In the genomic region with DNA sequence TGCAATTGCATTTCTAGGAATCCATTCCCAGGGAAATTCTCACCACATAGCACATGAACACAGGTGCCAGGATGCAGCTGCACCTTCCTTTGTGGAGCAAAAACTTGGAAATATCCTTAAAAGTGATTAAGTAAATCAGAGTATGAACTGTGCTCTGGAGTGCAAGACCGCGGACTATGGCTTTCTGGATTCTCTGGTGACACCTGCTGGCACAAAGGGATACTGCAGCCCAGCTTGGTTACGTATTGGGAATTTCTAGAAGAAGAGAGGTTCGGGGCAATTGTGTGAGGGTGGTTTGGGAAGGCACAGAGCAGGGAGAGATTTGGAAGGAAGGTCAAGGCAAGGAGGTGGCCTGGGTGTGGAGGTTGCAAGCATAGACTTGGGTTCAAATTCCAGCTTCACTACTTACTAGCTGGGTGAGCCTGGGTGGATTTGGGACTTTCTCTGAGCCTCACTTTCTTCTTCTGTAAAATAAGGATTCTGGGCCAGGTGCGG, we compare ENCODE assay signal across 1 cellular context.
A peak's percentile ranks its signal among the peaks of the same experiment; 100 is the strongest.
TF ChIP-seq lines count a peak whose summit lies in the region.

No MANE protein-coding gene starts in this region.

TF ChIP-seq in HepG2, 621 proteins besides CTCF, POLR2A, EP300 and RAD21 (continued from another document and continues in another):
- TF ChIP-seq, protein P1, sequence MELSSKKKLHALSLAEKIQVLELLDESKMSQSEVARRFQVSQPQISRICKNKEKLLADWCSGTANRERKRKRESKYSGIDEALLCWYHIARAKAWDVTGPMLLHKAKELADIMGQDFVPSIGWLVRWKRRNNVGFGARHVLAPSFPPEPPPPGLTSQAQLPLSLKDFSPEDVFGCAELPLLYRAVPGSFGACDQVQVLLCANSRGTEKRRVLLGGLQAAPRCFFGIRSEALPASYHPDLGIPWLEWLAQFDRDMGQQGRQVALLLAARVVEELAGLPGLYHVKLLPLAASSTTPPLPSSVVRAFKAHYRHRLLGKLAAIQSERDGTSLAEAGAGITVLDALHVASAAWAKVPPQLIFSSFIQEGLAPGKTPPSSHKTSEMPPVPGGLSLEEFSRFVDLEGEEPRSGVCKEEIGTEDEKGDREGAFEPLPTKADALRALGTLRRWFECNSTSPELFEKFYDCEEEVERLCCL (CRISPR knock-in tag; IDR thresholded peaks at IDR 0.05; ENCODE audit: borderline replicate concordance) = no peak
- TF ChIP-seq, protein P2, sequence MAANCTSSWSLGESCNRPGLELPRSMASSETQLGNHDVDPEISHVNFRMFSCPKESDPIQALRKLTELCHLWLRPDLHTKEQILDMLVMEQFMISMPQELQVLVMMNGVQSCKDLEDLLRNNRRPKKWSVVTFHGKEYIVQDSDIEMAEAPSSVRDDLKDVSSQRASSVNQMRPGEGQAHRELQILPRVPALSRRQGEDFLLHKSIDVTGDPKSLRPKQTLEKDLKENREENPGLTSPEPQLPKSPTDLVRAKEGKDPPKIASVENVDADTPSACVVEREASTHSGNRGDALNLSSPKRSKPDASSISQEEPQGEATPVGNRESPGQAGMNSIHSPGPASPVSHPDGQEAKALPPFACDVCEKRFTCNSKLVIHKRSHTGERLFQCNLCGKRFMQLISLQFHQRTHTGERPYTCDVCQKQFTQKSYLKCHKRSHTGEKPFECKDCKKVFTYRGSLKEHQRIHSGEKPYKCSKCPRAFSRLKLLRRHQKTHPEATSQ (CRISPR knock-in tag; IDR thresholded peaks at IDR 0.05; ENCODE audit: borderline replicate concordance) = no peak
- TF ChIP-seq ADNP (CRISPR knock-in tag; IDR thresholded peaks at IDR 0.05) (no peak), ZSCAN25 (CRISPR knock-in tag; IDR thresholded peaks at IDR 0.05) (no peak), ZNF670 (CRISPR knock-in tag; IDR thresholded peaks at IDR 0.05; ENCODE audit: borderline replicate concordance) (no peak), ZNF782 (CRISPR knock-in tag; IDR thresholded peaks at IDR 0.05; ENCODE audit: borderline replicate concordance) (no peak), CHD4 (IDR thresholded peaks at IDR 0.05; ENCODE audit: borderline replicate concordance, low read length) (no peak; the same call in 1 of the 2 replicates), JUN (CRISPR knock-in tag; IDR thresholded peaks at IDR 0.05) (no peak), MIER2 (CRISPR knock-in tag; IDR thresholded peaks at IDR 0.05) (peak; percentile 59; the same call in 1 of the 2 replicates), FLYWCH1 (CRISPR knock-in tag; IDR thresholded peaks at IDR 0.05) (no peak), HES4 (CRISPR knock-in tag; IDR thresholded peaks at IDR 0.05; ENCODE audit: borderline replicate concordance) (no peak), PAX8 (CRISPR knock-in tag; IDR thresholded peaks at IDR 0.05; ENCODE audit: borderline replicate concordance) (no peak), ARHGAP35 (CRISPR knock-in tag; IDR thresholded peaks at IDR 0.05; ENCODE audit: borderline replicate concordance) (no peak), ZNF629 (CRISPR knock-in tag; conservative IDR thresholded peaks at IDR 0.05) (no peak), ZNF530 (CRISPR knock-in tag; IDR thresholded peaks at IDR 0.05; ENCODE audit: low read depth) (no peak), PTBP1 (IDR thresholded peaks at IDR 0.05; ENCODE audit: low read depth, low read length, poor library complexity, severe bottlenecking) (no peak), ZFAT (CRISPR knock-in tag; conservative IDR thresholded peaks at IDR 0.05) (no peak), MXD4 (CRISPR knock-in tag; IDR thresholded peaks at IDR 0.05) (peak; percentile 50; the same call in 1 of the 2 replicates), ZFP37 (CRISPR knock-in tag; IDR thresholded peaks at IDR 0.05; ENCODE audit: borderline replicate concordance) (no peak), SNAPC2 (CRISPR knock-in tag; IDR thresholded peaks at IDR 0.05) (no peak), ZNF839 (CRISPR knock-in tag; IDR thresholded peaks at IDR 0.05; ENCODE audit: borderline replicate concordance) (no peak), FOXP1 (IDR thresholded peaks at IDR 0.05) (no peak), FOXP1 (CRISPR knock-in tag; IDR thresholded peaks at IDR 0.05) (no peak), TCF12 (IDR thresholded peaks at IDR 0.05) (no peak), TCF12 (CRISPR knock-in tag; IDR thresholded peaks at IDR 0.05) (no peak), KDM4B (CRISPR knock-in tag; IDR thresholded peaks at IDR 0.05) (no peak), ZNF460 (CRISPR knock-in tag; IDR thresholded peaks at IDR 0.05; ENCODE audit: borderline replicate concordance) (no peak), JARID2 (CRISPR knock-in tag; IDR thresholded peaks at IDR 0.05; ENCODE audit: insufficient replicate concordance) (peak; percentile 43), NFRKB (IDR thresholded peaks at IDR 0.05) (no peak), ZNF709 (CRISPR knock-in tag; IDR thresholded peaks at IDR 0.05) (no peak), FOXK2 (IDR thresholded peaks at IDR 0.05) (no peak), RFX3 (CRISPR knock-in tag; IDR thresholded peaks at IDR 0.05) (no peak; the same call in 1 of the 2 replicates), JDP2 (CRISPR knock-in tag; IDR thresholded peaks at IDR 0.05; ENCODE audit: borderline replicate concordance) (no peak), EED (CRISPR knock-in tag; IDR thresholded peaks at IDR 0.05) (no peak)
- TF ChIP-seq, protein P3, sequence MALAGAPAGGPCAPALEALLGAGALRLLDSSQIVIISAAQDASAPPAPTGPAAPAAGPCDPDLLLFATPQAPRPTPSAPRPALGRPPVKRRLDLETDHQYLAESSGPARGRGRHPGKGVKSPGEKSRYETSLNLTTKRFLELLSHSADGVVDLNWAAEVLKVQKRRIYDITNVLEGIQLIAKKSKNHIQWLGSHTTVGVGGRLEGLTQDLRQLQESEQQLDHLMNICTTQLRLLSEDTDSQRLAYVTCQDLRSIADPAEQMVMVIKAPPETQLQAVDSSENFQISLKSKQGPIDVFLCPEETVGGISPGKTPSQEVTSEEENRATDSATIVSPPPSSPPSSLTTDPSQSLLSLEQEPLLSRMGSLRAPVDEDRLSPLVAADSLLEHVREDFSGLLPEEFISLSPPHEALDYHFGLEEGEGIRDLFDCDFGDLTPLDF (CRISPR knock-in tag; IDR thresholded peaks at IDR 0.05) = no peak
- TF ChIP-seq, protein P4, sequence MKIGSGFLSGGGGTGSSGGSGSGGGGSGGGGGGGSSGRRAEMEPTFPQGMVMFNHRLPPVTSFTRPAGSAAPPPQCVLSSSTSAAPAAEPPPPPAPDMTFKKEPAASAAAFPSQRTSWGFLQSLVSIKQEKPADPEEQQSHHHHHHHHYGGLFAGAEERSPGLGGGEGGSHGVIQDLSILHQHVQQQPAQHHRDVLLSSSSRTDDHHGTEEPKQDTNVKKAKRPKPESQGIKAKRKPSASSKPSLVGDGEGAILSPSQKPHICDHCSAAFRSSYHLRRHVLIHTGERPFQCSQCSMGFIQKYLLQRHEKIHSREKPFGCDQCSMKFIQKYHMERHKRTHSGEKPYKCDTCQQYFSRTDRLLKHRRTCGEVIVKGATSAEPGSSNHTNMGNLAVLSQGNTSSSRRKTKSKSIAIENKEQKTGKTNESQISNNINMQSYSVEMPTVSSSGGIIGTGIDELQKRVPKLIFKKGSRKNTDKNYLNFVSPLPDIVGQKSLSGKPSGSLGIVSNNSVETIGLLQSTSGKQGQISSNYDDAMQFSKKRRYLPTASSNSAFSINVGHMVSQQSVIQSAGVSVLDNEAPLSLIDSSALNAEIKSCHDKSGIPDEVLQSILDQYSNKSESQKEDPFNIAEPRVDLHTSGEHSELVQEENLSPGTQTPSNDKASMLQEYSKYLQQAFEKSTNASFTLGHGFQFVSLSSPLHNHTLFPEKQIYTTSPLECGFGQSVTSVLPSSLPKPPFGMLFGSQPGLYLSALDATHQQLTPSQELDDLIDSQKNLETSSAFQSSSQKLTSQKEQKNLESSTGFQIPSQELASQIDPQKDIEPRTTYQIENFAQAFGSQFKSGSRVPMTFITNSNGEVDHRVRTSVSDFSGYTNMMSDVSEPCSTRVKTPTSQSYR (CRISPR knock-in tag; IDR thresholded peaks at IDR 0.05; ENCODE audit: borderline replicate concordance) = no peak
- TF ChIP-seq, protein P5, sequence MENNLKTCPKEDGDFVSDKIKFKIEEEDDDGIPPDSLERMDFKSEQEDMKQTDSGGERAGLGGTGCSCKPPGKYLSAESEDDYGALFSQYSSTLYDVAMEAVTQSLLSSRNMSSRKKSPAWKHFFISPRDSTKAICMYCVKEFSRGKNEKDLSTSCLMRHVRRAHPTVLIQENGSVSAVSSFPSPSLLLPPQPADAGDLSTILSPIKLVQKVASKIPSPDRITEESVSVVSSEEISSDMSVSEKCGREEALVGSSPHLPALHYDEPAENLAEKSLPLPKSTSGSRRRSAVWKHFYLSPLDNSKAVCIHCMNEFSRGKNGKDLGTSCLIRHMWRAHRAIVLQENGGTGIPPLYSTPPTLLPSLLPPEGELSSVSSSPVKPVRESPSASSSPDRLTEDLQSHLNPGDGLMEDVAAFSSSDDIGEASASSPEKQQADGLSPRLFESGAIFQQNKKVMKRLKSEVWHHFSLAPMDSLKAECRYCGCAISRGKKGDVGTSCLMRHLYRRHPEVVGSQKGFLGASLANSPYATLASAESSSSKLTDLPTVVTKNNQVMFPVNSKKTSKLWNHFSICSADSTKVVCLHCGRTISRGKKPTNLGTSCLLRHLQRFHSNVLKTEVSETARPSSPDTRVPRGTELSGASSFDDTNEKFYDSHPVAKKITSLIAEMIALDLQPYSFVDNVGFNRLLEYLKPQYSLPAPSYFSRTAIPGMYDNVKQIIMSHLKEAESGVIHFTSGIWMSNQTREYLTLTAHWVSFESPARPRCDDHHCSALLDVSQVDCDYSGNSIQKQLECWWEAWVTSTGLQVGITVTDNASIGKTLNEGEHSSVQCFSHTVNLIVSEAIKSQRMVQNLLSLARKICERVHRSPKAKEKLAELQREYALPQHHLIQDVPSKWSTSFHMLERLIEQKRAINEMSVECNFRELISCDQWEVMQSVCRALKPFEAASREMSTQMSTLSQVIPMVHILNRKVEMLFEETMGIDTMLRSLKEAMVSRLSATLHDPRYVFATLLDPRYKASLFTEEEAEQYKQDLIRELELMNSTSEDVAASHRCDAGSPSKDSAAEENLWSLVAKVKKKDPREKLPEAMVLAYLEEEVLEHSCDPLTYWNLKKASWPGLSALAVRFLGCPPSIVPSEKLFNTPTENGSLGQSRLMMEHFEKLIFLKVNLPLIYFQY (CRISPR knock-in tag; IDR thresholded peaks at IDR 0.05; ENCODE audit: borderline replicate concordance) = peak; percentile 71; the same call in 1 of the 2 replicates
- TF ChIP-seq, protein P6, sequence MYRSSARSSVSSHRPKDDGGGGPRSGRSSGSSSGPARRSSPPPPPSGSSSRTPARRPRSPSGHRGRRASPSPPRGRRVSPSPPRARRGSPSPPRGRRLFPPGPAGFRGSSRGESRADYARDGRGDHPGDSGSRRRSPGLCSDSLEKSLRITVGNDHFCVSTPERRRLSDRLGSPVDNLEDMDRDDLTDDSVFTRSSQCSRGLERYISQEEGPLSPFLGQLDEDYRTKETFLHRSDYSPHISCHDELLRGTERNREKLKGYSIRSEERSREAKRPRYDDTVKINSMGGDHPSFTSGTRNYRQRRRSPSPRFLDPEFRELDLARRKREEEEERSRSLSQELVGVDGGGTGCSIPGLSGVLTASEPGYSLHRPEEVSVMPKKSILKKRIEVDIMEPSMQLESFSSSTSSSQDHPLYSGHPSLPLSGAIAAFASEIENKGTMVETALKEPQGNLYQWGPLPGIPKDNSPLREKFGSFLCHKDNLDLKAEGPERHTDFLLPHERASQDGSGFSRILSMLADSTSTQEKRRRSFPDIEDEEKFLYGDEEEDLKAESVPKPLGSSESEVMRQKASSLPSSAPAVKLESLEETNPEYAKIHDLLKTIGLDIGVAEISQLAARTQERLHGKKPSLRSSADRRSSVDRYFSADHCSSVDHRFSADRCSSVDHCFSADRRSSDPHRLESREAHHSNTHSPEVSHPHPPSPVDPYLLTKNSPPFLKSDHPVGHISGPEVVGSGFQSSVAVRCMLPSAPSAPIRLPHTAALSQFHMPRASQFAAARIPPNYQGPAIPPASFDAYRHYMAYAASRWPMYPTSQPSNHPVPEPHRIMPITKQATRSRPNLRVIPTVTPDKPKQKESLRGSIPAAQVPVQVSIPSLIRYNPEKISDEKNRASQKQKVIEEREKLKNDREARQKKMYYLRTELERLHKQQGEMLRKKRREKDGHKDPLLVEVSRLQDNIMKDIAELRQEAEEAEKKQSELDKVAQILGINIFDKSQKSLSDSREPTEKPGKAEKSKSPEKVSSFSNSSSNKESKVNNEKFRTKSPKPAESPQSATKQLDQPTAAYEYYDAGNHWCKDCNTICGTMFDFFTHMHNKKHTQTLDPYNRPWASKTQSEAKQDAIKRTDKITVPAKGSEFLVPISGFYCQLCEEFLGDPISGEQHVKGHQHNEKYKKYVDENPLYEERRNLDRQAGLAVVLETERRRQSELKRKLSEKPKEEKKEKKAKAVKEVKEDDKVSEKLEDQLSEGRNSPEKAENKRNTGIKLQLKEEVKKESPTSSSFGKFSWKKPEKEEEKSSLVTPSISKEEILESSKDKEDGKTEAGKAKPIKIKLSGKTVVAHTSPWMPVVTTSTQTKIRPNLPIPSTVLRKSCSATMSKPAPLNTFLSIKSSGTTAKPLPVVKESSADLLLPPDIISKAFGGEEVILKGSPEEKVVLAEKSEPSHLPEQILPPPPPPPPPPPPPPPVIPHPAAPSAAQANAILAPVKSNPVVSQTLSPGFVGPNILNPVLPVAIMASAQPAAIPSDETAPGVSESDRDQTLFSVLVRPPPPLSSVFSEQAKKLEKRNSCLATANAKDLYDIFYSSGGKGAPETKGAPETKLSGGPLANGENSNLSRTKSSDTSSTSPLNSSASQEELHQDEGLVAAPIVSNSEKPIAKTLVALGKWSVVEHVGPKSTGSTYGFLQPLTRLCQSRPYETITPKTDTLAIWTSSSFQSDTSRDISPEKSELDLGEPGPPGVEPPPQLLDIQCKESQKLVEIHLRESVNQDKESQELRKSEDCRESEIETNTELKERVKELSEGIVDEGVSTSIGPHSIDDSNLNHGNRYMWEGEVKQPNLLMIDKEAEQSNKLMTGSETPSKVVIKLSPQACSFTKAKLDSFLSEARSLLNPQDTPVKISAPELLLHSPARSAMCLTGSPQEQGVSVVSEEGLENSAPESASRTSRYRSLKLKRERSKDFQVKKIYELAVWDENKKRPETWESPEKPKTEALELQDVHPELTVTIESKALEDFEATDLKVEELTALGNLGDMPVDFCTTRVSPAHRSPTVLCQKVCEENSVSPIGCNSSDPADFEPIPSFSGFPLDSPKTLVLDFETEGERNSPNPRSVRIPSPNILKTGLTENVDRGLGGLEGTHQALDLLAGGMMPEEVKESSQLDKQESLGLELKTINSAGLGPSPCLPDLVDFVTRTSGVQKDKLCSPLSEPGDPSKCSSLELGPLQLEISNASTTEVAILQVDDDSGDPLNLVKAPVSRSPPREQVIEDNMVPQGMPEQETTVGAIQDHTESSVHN (CRISPR knock-in tag; IDR thresholded peaks at IDR 0.05) = no peak
- TF ChIP-seq, protein P7, sequence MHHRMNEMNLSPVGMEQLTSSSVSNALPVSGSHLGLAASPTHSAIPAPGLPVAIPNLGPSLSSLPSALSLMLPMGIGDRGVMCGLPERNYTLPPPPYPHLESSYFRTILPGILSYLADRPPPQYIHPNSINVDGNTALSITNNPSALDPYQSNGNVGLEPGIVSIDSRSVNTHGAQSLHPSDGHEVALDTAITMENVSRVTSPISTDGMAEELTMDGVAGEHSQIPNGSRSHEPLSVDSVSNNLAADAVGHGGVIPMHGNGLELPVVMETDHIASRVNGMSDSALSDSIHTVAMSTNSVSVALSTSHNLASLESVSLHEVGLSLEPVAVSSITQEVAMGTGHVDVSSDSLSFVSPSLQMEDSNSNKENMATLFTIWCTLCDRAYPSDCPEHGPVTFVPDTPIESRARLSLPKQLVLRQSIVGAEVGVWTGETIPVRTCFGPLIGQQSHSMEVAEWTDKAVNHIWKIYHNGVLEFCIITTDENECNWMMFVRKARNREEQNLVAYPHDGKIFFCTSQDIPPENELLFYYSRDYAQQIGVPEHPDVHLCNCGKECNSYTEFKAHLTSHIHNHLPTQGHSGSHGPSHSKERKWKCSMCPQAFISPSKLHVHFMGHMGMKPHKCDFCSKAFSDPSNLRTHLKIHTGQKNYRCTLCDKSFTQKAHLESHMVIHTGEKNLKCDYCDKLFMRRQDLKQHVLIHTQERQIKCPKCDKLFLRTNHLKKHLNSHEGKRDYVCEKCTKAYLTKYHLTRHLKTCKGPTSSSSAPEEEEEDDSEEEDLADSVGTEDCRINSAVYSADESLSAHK (CRISPR knock-in tag; IDR thresholded peaks at IDR 0.05; ENCODE audit: borderline replicate concordance) = no peak
